1 cellular context compared by ENCODE assay signal in genomic region chr1:220326578-220326977, GRCh38.
TF ChIP-seq lines count a peak whose summit lies in the region.

No MANE protein-coding gene starts in this region.

TF ChIP-seq in GM23338, 12 proteins besides CTCF, POLR2A, EP300 and RAD21 (continued from another document):
- TF ChIP-seq ZNF331 (CRISPR knock-in tag; IDR thresholded peaks at IDR 0.05; ENCODE audit: low read depth) (no peak), EZH2phosphoT487 (IDR thresholded peaks at IDR 0.05; ENCODE audit: unreplicated experiment) (no peak)
